In genomic region chr5:171067540-171068130, GRCh38 we compare ENCODE assay signal across 25 cellular contexts.
"Had no signal": no experiment of that assay in that cellular context is flagged by ENCODE, and none has a peak within 500 bp of the region (broad histone marks: within the 10 kb centered on the region; RNA-seq: fewer than 3 reads in every experiment).

No MANE protein-coding gene starts in this region.

- FAIRE-seq: frontal cortex had no signal

- H3K36me3 ChIP-seq: ascending aorta, breast epithelium, cardiac muscle cell, colonic mucosa had no signal

- ATAC-seq: activated CD8-positive, alpha-beta T cell treated with anti-CD3 and anti-CD28 coated beads for 36 hours; activated naive CD8-positive, alpha-beta T cell treated with anti-CD3 and anti-CD28 coated beads, Interleukin-2, amount 50 U/mL, for 24 hours; esophagus mucosa; heart left ventricle; T-helper 17 cell had no signal

- H3K9me3 ChIP-seq: colonic mucosa had no signal

- H3K27me3 ChIP-seq: ascending aorta, breast epithelium, cardiac muscle cell, colonic mucosa, heart left ventricle had no signal

- H3K4me3 ChIP-seq: ascending aorta, breast epithelium, cardiac muscle cell, colonic mucosa, heart left ventricle had no signal

- H3K27ac ChIP-seq: ascending aorta, breast epithelium, cardiac muscle cell, colonic mucosa, heart left ventricle had no signal

- H3K4me1 ChIP-seq: ascending aorta, breast epithelium, colonic mucosa, heart left ventricle had no signal

- DNase-seq: activated CD4-positive, alpha-beta T cell treated with anti-CD3 and anti-CD28 coated beads for 1 hour; activated CD4-positive, alpha-beta T cell treated with anti-CD3 and anti-CD28 coated beads for 4 hours; activated CD4-positive, alpha-beta T cell treated with anti-CD3 and anti-CD28 coated beads, Interleukin-2, amount 50 U/mL, for 1 hour; activated CD4-positive, alpha-beta T cell treated with anti-CD3 and anti-CD28 coated beads, Interleukin-2, amount 50 U/mL, for 48 hours; activated CD8-positive, alpha-beta memory T cell treated with anti-CD3 and anti-CD28 coated beads for 24 hours; activated CD8-positive, alpha-beta T cell treated with anti-CD3 and anti-CD28 coated beads for 36 hours; activated effector memory CD4-positive, alpha-beta T cell treated with anti-CD3 and anti-CD28 coated beads, Interleukin-2, amount 50 U/mL, for 16 hours; activated naive CD4-positive, alpha-beta T cell treated with anti-CD3 and anti-CD28 coated beads for 36 hours; activated naive CD8-positive, alpha-beta T cell treated with anti-CD3 and anti-CD28 coated beads for 36 hours; activated naive CD8-positive, alpha-beta T cell treated with anti-CD3 and anti-CD28 coated beads, Interleukin-2, amount 50 U/mL, for 24 hours; activated T-cell treated with anti-CD3 and anti-CD28 coated beads, Interleukin-2, amount 50 U/mL, for 1 hour; activated T-cell treated with anti-CD3 and anti-CD28 coated beads, Interleukin-2, amount 50 U/mL, for 48 hours; central memory CD4-positive, alpha-beta T cell; cerebellar nuclear complex; colonic mucosa; effector CD8-positive, alpha-beta T cell; foreskin fibroblast; glutamatergic neuron; heart left ventricle; T-helper 17 cell had no signal
